In genomic region chr6:5119090-5119951, GRCh38 we compare ENCODE assay signal across 25 cellular contexts. TPM values are rescaled to one million over a fixed set of nuclear protein-coding genes. Genes with fewer than 3 reads are reported as not detected.
"Had no signal": no experiment of that assay in that cellular context is flagged by ENCODE, and none has a peak within 500 bp of the region (broad histone marks: within the 10 kb centered on the region; RNA-seq: fewer than 3 reads in every experiment).

No MANE protein-coding gene starts in this region.

- H3K27me3 ChIP-seq: ascending aorta, body of pancreas had no signal

- H3K4me3 Mint-ChIP-seq: activated CD8-positive, alpha-beta T cell treated with anti-CD3 and anti-CD28 coated beads, Interleukin-2, amount 10 ng/mL, durations not matched to agents 7 days and 5 days; T-helper 2 cell treated with Interferon-gamma antibody and Interleukin-4, amounts not matched to agents 5 μg/mL and 100 μg/mL, for 36 hours had no signal

- FAIRE-seq: bronchial epithelial cell had no signal

- H3K27ac ChIP-seq: ascending aorta, body of pancreas had no signal

- H3K9me3 ChIP-seq: ascending aorta, body of pancreas, SK-N-SH had no signal

- H3K4me1 ChIP-seq: ascending aorta, body of pancreas had no signal

- H3K9ac ChIP-seq: SK-N-SH had no signal

- H3K36me3 ChIP-seq: ascending aorta had no signal

- H3K4me2 ChIP-seq: SK-N-SH had no signal

- H3K4me3 ChIP-seq: ascending aorta, body of pancreas had no signal

- H3K27ac Mint-ChIP-seq: activated CD8-positive, alpha-beta T cell treated with anti-CD3 and anti-CD28 coated beads, Interleukin-2, amount 10 ng/mL, durations not matched to agents 7 days and 5 days; T-helper 2 cell treated with Interferon-gamma antibody and Interleukin-4, amounts not matched to agents 5 μg/mL and 100 μg/mL, for 36 hours had no signal

- H3K9me3 Mint-ChIP-seq: T-helper 2 cell treated with Interferon-gamma antibody and Interleukin-4, amounts not matched to agents 5 μg/mL and 100 μg/mL, for 36 hours had no signal

- DNase-seq: activated CD4-positive, alpha-beta T cell treated with anti-CD3 and anti-CD28 coated beads for 4 hours; activated CD8-positive, alpha-beta memory T cell treated with anti-CD3 and anti-CD28 coated beads, Interleukin-2, amount 50 U/mL, for 48 hours; activated CD8-positive, alpha-beta T cell treated with anti-CD3 and anti-CD28 coated beads, Interleukin-2, amount 10 ng/mL, durations not matched to agents 7 days and 5 days; activated naive CD4-positive, alpha-beta T cell treated with anti-CD3 and anti-CD28 coated beads, Interleukin-2, amount 50 U/mL, for 16 hours; activated T-cell treated with anti-CD3 and anti-CD28 coated beads, Interleukin-2, amount 50 U/mL, for 1 hour; body of pancreas; central memory CD4-positive, alpha-beta T cell; NCI-H1105; NCI-H1436; NCI-H1694 treated with DMSO at 0.1 percent for 48 hours; NCI-H2029 treated with DMSO at 0.1 percent for 48 hours; NCI-H345; NCI-H510A; NCI-H526 treated with DMSO at 0.1 percent for 48 hours; NK-92 treated with Interleukin-12 subunit alpha and Interleukin-12 subunit beta, amount 100 ng/mL, for 24 hours; OCI-M1; RPMI8226; SK-N-SH had no signal

- ATAC-seq: activated CD4-positive, CD25-positive, alpha-beta regulatory T cell treated with anti-CD3 and anti-CD28 coated beads, Interleukin-2, amount 50 U/mL, for 24 hours; activated CD8-positive, alpha-beta T cell treated with anti-CD3 and anti-CD28 coated beads, Interleukin-2, amount 10 ng/mL, durations not matched to agents 7 days and 5 days; body of pancreas; Panc1; Right ventricle myocardium inferior had no signal

RNA-seq across cellular contexts. Expression of gene PPP1R3G, which starts 34.2 kb away (rescaled TPM):
- total RNA-seq: T-helper 1 cell treated with Interleukin-12 subunit alpha and Interleukin-12 subunit beta and Interleukin-4 antibody, amounts not matched to agents 30 ng/mL and 1 ng/mL, for 36 hours had no signal
